Comparison of ENCODE assay signal across 17 cellular contexts in genomic region chr12:113997365-113997764, GRCh38.
"Had no signal": no experiment of that assay in that cellular context is flagged by ENCODE, and none has a peak within 500 bp of the region (broad histone marks: within the 10 kb centered on the region; RNA-seq: fewer than 3 reads in every experiment).

No MANE protein-coding gene starts in this region.

- H3K27me3 ChIP-seq: brain microvascular endothelial cell had no signal

- DNase-seq: activated B cell treated with CpG ODN at 0.5 μM for 24 hours; activated CD4-positive, alpha-beta T cell treated with anti-CD3 and anti-CD28 coated beads, Interleukin-2, amount 10 ng/mL, durations not matched to agents 7 days and 5 days; activated effector memory CD4-positive, alpha-beta T cell treated with anti-CD3 and anti-CD28 coated beads, Interleukin-2, amount 50 U/mL, for 16 hours; activated naive CD8-positive, alpha-beta T cell treated with anti-CD3 and anti-CD28 coated beads for 36 hours; activated T-cell treated with anti-CD3 and anti-CD28 coated beads, Interleukin-2, amount 50 U/mL, for 4 hours; brain microvascular endothelial cell; effector memory CD8-positive, alpha-beta T cell; left lung; mucosa of descending colon; naive thymus-derived CD8-positive, alpha-beta T cell; nucleus accumbens; psoas muscle; stimulated activated CD4-positive, alpha-beta T cell treated with anti-CD3 and anti-CD28 coated beads, Interleukin-12 subunit alpha, Interleukin-12 subunit beta, amount 100 ng/mL, for 4 hours; stomach had no signal

- H3K27ac ChIP-seq: brain microvascular endothelial cell, epithelial cell of prostate, gastroesophageal sphincter, left lung, psoas muscle, stomach, thoracic aorta had no signal

- ATAC-seq: activated T-cell treated with anti-CD3 and anti-CD28 coated beads, Interleukin-2, amount 50 U/mL, for 4 hours; effector memory CD8-positive, alpha-beta T cell; gastroesophageal sphincter; left lung; mucosa of descending colon; naive thymus-derived CD8-positive, alpha-beta T cell; psoas muscle had no signal

- H3K36me3 ChIP-seq: brain microvascular endothelial cell, gastroesophageal sphincter, left lung, stomach, thoracic aorta had no signal

- H3K4me1 ChIP-seq: gastroesophageal sphincter, left lung, psoas muscle, stomach had no signal

- H3K4me3 ChIP-seq: gastroesophageal sphincter, left lung, mucosa of descending colon, psoas muscle, stomach, thoracic aorta had no signal

- H3K9me3 ChIP-seq: gastroesophageal sphincter, left lung, mucosa of descending colon, psoas muscle, stomach, thoracic aorta had no signal
